In genomic region chr12:72677187-72677586, GRCh38 we compare ENCODE assay signal across 22 cellular contexts.
"Had no signal": no experiment of that assay in that cellular context is flagged by ENCODE, and none has a peak within 500 bp of the region (broad histone marks: within the 10 kb centered on the region; RNA-seq: fewer than 3 reads in every experiment).

No MANE protein-coding gene starts in this region.

- H3K36me3 ChIP-seq: lower lobe of right lung, stomach, upper lobe of left lung had no signal

- H3K27me3 ChIP-seq: stomach, testis, upper lobe of left lung had no signal

- H3K4me3 ChIP-seq: lower lobe of right lung, stomach, testis, upper lobe of left lung had no signal

- H3K27ac ChIP-seq: lower lobe of right lung, stomach, testis, upper lobe of left lung had no signal

- H3K4me1 ChIP-seq: lower lobe of right lung, stomach, testis, upper lobe of left lung had no signal

- ATAC-seq: activated CD4-positive, CD25-positive, alpha-beta regulatory T cell treated with anti-CD3 and anti-CD28 coated beads, Interleukin-2, amount 50 U/mL, for 24 hours; activated CD8-positive, alpha-beta T cell treated with anti-CD3 and anti-CD28 coated beads, Interleukin-2, amount 10 ng/mL, durations not matched to agents 7 days and 5 days; activated naive CD8-positive, alpha-beta T cell treated with anti-CD3 and anti-CD28 coated beads, Interleukin-2, amount 50 U/mL, for 24 hours; lower lobe of right lung; right cardiac atrium; stimulated activated effector memory CD8-positive, alpha-beta T cell treated with anti-CD3 and anti-CD28 coated beads, Interleukin-12 subunit alpha, Interleukin-12 subunit beta, amount 100 ng/mL, for 72 hours; T-cell had no signal

- DNase-seq: activated CD4-positive, alpha-beta T cell treated with anti-CD3 and anti-CD28 coated beads, Interleukin-2, amount 10 ng/mL, durations not matched to agents 7 days and 5 days; activated CD8-positive, alpha-beta memory T cell treated with anti-CD3 and anti-CD28 coated beads, Interleukin-2, amount 50 U/mL, for 4 hours; activated CD8-positive, alpha-beta T cell treated with anti-CD3 and anti-CD28 coated beads, Interleukin-2, amount 10 ng/mL, durations not matched to agents 7 days and 5 days; activated effector memory CD4-positive, alpha-beta T cell treated with Interleukin-2 at 50 U/mL for 16 hours; activated naive CD4-positive, alpha-beta T cell treated with anti-CD3 and anti-CD28 coated beads, Interleukin-2, amount 10 ng/mL, durations not matched to agents 7 days and 5 days; activated naive CD8-positive, alpha-beta T cell treated with anti-CD3 and anti-CD28 coated beads, Interleukin-2, amount 50 U/mL, for 24 hours; activated T-cell treated with anti-CD3 and anti-CD28 coated beads, Interleukin-2, amount 50 U/mL, for 48 hours; aorta; effector CD8-positive, alpha-beta T cell; lower lobe of right lung; nephron progenitor cell; right cardiac atrium; small intestine; stimulated activated CD4-positive, alpha-beta T cell treated with anti-CD3 and anti-CD28 coated beads, Interleukin-15, amount 100 ng/mL, for 24 hours; stimulated activated CD4-positive, alpha-beta T cell treated with anti-CD3 and anti-CD28 coated beads, Interleukin-4, amount 100 ng/mL, for 1 hour; stomach; T-cell; T-helper 9 cell; testis; upper lobe of left lung had no signal
